In the genomic region with DNA sequence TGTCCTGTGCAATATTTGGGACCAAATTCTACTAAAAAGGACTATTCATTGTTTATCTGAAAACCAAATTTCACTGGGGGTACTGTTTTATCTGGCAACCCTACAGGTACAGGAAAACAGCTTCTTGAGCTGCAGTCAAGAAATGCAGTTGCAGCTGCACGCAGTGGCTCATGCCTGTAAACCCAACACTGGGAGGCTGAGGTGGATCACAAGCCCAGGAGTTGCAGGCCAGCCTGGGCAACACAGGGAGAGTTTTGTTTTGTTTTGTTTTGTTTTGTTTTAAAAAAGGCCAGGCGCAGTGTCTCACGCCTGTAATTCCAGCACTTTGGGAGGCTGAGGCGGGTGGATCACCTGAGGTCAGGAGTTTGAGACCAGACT, we compare ENCODE assay signal across 19 cellular contexts. TPM values are rescaled to one million over a fixed set of nuclear protein-coding genes. Genes with fewer than 3 reads are reported as not detected.
"Had no signal": no experiment of that assay in that cellular context is flagged by ENCODE, and none has a peak within 500 bp of the region (broad histone marks: within the 10 kb centered on the region; RNA-seq: fewer than 3 reads in every experiment).

No MANE protein-coding gene starts in this region.

- H3K9me3 ChIP-seq: gastrocnemius medialis, prostate gland, right atrium auricular region, suprapubic skin had no signal

- H3K27ac Mint-ChIP-seq: activated CD4-positive, alpha-beta T cell treated with anti-CD3 and anti-CD28 coated beads, Interleukin-2, amount 10 ng/mL, durations not matched to agents 24 days and 14 days; dendritic cell treated with granulocyte-macrophage colony-stimulating factor and Interleukin-4, amounts not matched to agents 40 ng/mL and 50 ng/mL, for 4 days; stimulated activated naive CD8-positive, alpha-beta T cell treated with anti-CD3 and anti-CD28 coated beads, Interleukin-15, Interleukin-2, amounts not matched to agents 100 ng/mL and 50 ng/mL, for 24 hours had no signal

- H3K4me1 Mint-ChIP-seq: activated CD4-positive, alpha-beta T cell treated with anti-CD3 and anti-CD28 coated beads, Interleukin-2, amount 10 ng/mL, durations not matched to agents 24 days and 14 days; neural crest cell had no signal

- H3K27me3 Mint-ChIP-seq: activated CD4-positive, alpha-beta T cell treated with anti-CD3 and anti-CD28 coated beads, Interleukin-2, amount 10 ng/mL, durations not matched to agents 24 days and 14 days; dendritic cell treated with granulocyte-macrophage colony-stimulating factor and Interleukin-4, amounts not matched to agents 40 ng/mL and 50 ng/mL, for 4 days; stimulated activated naive CD8-positive, alpha-beta T cell treated with anti-CD3 and anti-CD28 coated beads, Interleukin-15, Interleukin-2, amounts not matched to agents 100 ng/mL and 50 ng/mL, for 24 hours had no signal

- H3K36me3 ChIP-seq: gastrocnemius medialis, heart left ventricle, left ventricle myocardium inferior, prostate gland, right atrium auricular region, suprapubic skin, upper lobe of left lung had no signal

- H3K27ac ChIP-seq: gastrocnemius medialis, heart left ventricle, left ventricle myocardium inferior, prostate gland, right atrium auricular region, suprapubic skin, upper lobe of left lung had no signal

- H3K4me1 ChIP-seq: gastrocnemius medialis, prostate gland, right atrium auricular region, suprapubic skin, upper lobe of left lung had no signal

- H3K4me3 ChIP-seq: gastrocnemius medialis, heart left ventricle, left ventricle myocardium inferior, prostate gland, right atrium auricular region, suprapubic skin, upper lobe of left lung had no signal

- DNase-seq: activated effector memory CD4-positive, alpha-beta T cell treated with Interleukin-2 at 50 U/mL for 16 hours; gastrocnemius medialis; kidney glomerular epithelial cell; left ventricle myocardium inferior had no signal

- H3K27me3 ChIP-seq: gastrocnemius medialis, heart left ventricle, right atrium auricular region, suprapubic skin, upper lobe of left lung had no signal

- H3K36me3 Mint-ChIP-seq: immature natural killer cell had no signal

- ATAC-seq: gastrocnemius medialis had no signal

- H3K4me3 Mint-ChIP-seq: activated CD4-positive, alpha-beta T cell treated with anti-CD3 and anti-CD28 coated beads, Interleukin-2, amount 10 ng/mL, durations not matched to agents 24 days and 14 days; dendritic cell treated with granulocyte-macrophage colony-stimulating factor and Interleukin-4, amounts not matched to agents 40 ng/mL and 50 ng/mL, for 4 days; immature natural killer cell; neural crest cell; stimulated activated naive CD8-positive, alpha-beta T cell treated with anti-CD3 and anti-CD28 coated beads, Interleukin-15, Interleukin-2, amounts not matched to agents 100 ng/mL and 50 ng/mL, for 24 hours had no signal

RNA-seq across cellular contexts. Expression of a gene that starts 11.6 kb away (rescaled TPM):
- total RNA-seq: activated CD4-positive, alpha-beta T cell treated with anti-CD3 and anti-CD28 coated beads, Interleukin-2, amount 10 ng/mL, durations not matched to agents 24 days and 14 days; esophagus mucosa; gastrocnemius medialis; heart left ventricle; left ventricle myocardium inferior; mammary epithelial cell; myocyte; right atrium auricular region; skeletal muscle tissue; suprapubic skin; T-helper 2 cell treated with Interferon-gamma antibody and Interleukin-4, amounts not matched to agents 100 ng/mL and 5 ng/mL, for 36 hours had no signal
- polyA plus RNA-seq: mammary epithelial cell had no signal

RNA-seq across cellular contexts. Expression of a gene that starts 36.8 kb away (rescaled TPM):
- total RNA-seq: activated CD4-positive, alpha-beta T cell treated with anti-CD3 and anti-CD28 coated beads, Interleukin-2, amount 10 ng/mL, durations not matched to agents 24 days and 14 days; T-helper 2 cell treated with Interferon-gamma antibody and Interleukin-4, amounts not matched to agents 100 ng/mL and 5 ng/mL, for 36 hours had no signal

RNA-seq across cellular contexts. Expression of a gene that starts 47.9 kb away (rescaled TPM):
- total RNA-seq: activated CD4-positive, alpha-beta T cell treated with anti-CD3 and anti-CD28 coated beads, Interleukin-2, amount 10 ng/mL, durations not matched to agents 24 days and 14 days; gastrocnemius medialis; skeletal muscle tissue had no signal
- polyA plus RNA-seq: immature natural killer cell had no signal
